Comparison of ENCODE assay signal across 19 cellular contexts in genomic region chr10:51341216-51341615, GRCh38.
DNase-seq lines count a peak whose midpoint lies in the region; ATAC-seq and TF ChIP-seq lines count a peak whose summit lies in the region.
"Had no signal": no experiment of that assay in that cellular context is flagged by ENCODE, and none has a peak within 500 bp of the region (broad histone marks: within the 10 kb centered on the region; RNA-seq: fewer than 3 reads in every experiment).

No MANE protein-coding gene starts in this region.

- WGBS in GM23248 (ENCODE audit: low coverage in 1 of 2, low lambda C conversion rate in 2 of 2, missing lambda C conversion rate in 2 of 2), 2 experiments = 83 to 84% methylated on average over 3 of the region's 3 CpGs

- intact Hi-C loops in colonic mucosa (cut with DNase I) (no loop called here), mucosa of descending colon (cut with DNase I, micrococcal nuclease) (no loop called here)

- H3K9me3 Mint-ChIP-seq in stimulated activated naive CD8-positive, alpha-beta T cell treated with anti-CD3 and anti-CD28 coated beads, Interleukin-15, amount 100 ng/mL, for 72 hours = no peaks in the 10 kb centered on the region

- H3K27me3 ChIP-seq in GM23248 (replicated peaks; ENCODE audit: insufficient read depth) (no peaks in the 10 kb centered on the region), colonic mucosa (no peaks in the 10 kb centered on the region)
- H3K27me3 ChIP-seq: ovary had no signal

- H3K36me3 Mint-ChIP-seq in T-helper 17 cell (ENCODE audit: low read depth) = no peaks in the 10 kb centered on the region

- peak; percentile 48 for ATAC-seq in T-helper 17 cell
- ATAC-seq in mucosa of descending colon = peak; percentile 91
- no peak for ATAC-seq in stimulated activated naive CD8-positive, alpha-beta T cell treated with anti-CD3 and anti-CD28 coated beads, Interleukin-15, amount 100 ng/mL, for 72 hours
- ATAC-seq: left cardiac atrium had no signal

- H3K4me3 Mint-ChIP-seq in T-helper 17 cell = no peak overlapping the region
- H3K4me3 Mint-ChIP-seq in stimulated activated naive CD8-positive, alpha-beta T cell treated with anti-CD3 and anti-CD28 coated beads, Interleukin-15, amount 100 ng/mL, for 72 hours = no peak overlapping the region

- no peaks in the 10 kb centered on the region for H3K4me1 Mint-ChIP-seq in T-helper 17 cell
- H3K4me1 Mint-ChIP-seq in stimulated activated naive CD8-positive, alpha-beta T cell treated with anti-CD3 and anti-CD28 coated beads, Interleukin-15, amount 100 ng/mL, for 72 hours = no peaks in the 10 kb centered on the region

- in situ Hi-C loops in GM23248 (cut with MboI) (no loop called here), ACHN (cut with HindIII; ENCODE audit: low pct_ligation_motif_present, low pct_unique_long_range_greater_than_20kb, low sequenced_read_pairs) (no loop called here)

- H4K20me1 ChIP-seq in GM23248 (ENCODE audit: insufficient read depth) = no peaks in the 10 kb centered on the region

- no peak overlapping the region for H2AFZ ChIP-seq in GM23248

- H3K27me3 Mint-ChIP-seq in T-helper 17 cell = no peaks in the 10 kb centered on the region
- no peaks in the 10 kb centered on the region for H3K27me3 Mint-ChIP-seq in stimulated activated naive CD8-positive, alpha-beta T cell treated with anti-CD3 and anti-CD28 coated beads, Interleukin-15, amount 100 ng/mL, for 72 hours

- H3K9me3 ChIP-seq in GM23248 (ENCODE audit: low read depth) (no peaks in the 10 kb centered on the region), T-helper 17 cell (ENCODE audit: control insufficient read depth, low read length, poor library complexity, severe bottlenecking) (no peaks in the 10 kb centered on the region), colonic mucosa (no peaks in the 10 kb centered on the region), mucosa of descending colon (no peaks in the 10 kb centered on the region)
- H3K9me3 ChIP-seq: ovary had no signal

- H3K4me2 ChIP-seq in GM23248 (ENCODE audit: unreplicated experiment) = no peak overlapping the region

- H3F3A ChIP-seq in GM23248 (ENCODE audit: insufficient read depth) = no peaks in the 10 kb centered on the region

- H3K9ac ChIP-seq in GM23248 (no peak overlapping the region), colonic mucosa (ENCODE audit: low read depth in 2 of 2, low read length in 2 of 2) (no peak overlapping the region)

- H3K27ac Mint-ChIP-seq in T-helper 17 cell = no peak overlapping the region
- H3K27ac Mint-ChIP-seq in stimulated activated naive CD8-positive, alpha-beta T cell treated with anti-CD3 and anti-CD28 coated beads, Interleukin-15, amount 100 ng/mL, for 72 hours = no peak overlapping the region

- DNase-seq in GM23248 = peak; percentile 10
- no peak for DNase-seq in T-helper 17 cell
- peak; percentile 26 for DNase-seq in colonic mucosa
- DNase-seq in mucosa of descending colon = peak in 1 of 3 donors; percentile 40
- DNase-seq in NCI-H2171 treated with DMSO at 0.1 percent for 48 hours (lab: John Stamatoyannopoulos, UW) = no peak
- DNase-seq in ACHN = no peak
- DNase-seq in NCI-H1105 treated with DMSO at 0.1 percent for 48 hours (lab: John Stamatoyannopoulos, UW) = no peak
- no peak for DNase-seq in stimulated activated naive CD8-positive, alpha-beta T cell treated with anti-CD3 and anti-CD28 coated beads, Interleukin-15, amount 100 ng/mL, for 72 hours
- DNase-seq: activated CD4-positive, alpha-beta T cell treated with anti-CD3 and anti-CD28 coated beads for 1 hour; activated gamma-delta T cell treated with Interleukin-2 at 50 U/mL for 16 hours; anterior cingulate cortex; dermis blood vessel endothelial cell; hippocampal formation; left cardiac atrium; NCI-H187 treated with DMSO at 0.1 percent for 48 hours; NCI-H524; ovary; stimulated activated CD4-positive, alpha-beta T cell treated with anti-CD3 and anti-CD28 coated beads, Interleukin-2, amount 100 ng/mL, for 24 hours; substantia nigra had no signal

- H3K4me3 ChIP-seq in GM23248 (no peak overlapping the region), colonic mucosa (no peak overlapping the region), mucosa of descending colon (no peak overlapping the region)
- H3K4me3 ChIP-seq: ovary had no signal

- no peak for TF ChIP-seq CTCF in colonic mucosa (IDR thresholded peaks at IDR 0.05)
- TF ChIP-seq CTCF in mucosa of descending colon (IDR thresholded peaks at IDR 0.05) = no peak

- no peaks in the 10 kb centered on the region for H3K79me2 ChIP-seq in GM23248 (ENCODE audit: insufficient read depth)

- no peaks in the 10 kb centered on the region for H3K36me3 ChIP-seq in GM23248 (ENCODE audit: low read depth)
- H3K36me3 ChIP-seq in colonic mucosa = no peaks in the 10 kb centered on the region
- no peaks in the 10 kb centered on the region for H3K36me3 ChIP-seq in mucosa of descending colon (ENCODE audit: low read depth)
- H3K36me3 ChIP-seq: ovary had no signal

- H3K9me2 ChIP-seq in GM23248 (ENCODE audit: insufficient read depth) = no peaks in the 10 kb centered on the region

- H3K4me1 ChIP-seq in GM23248 (ENCODE audit: insufficient read depth) = no peaks in the 10 kb centered on the region
- H3K4me1 ChIP-seq in colonic mucosa = no peaks in the 10 kb centered on the region
- no peaks in the 10 kb centered on the region for H3K4me1 ChIP-seq in mucosa of descending colon (ENCODE audit: low read depth)

- no peak overlapping the region for H3K27ac ChIP-seq in GM23248
- no peak overlapping the region for H3K27ac ChIP-seq in colonic mucosa
- H3K27ac ChIP-seq: ovary had no signal

Comparison
In these comparisons a context has a peak if more than half of its experiments do, and no peak if none do; other contexts are left out.
1. DNase-seq: peak in GM23248 (single experiment) and colonic mucosa (single experiment); none in T-helper 17 cell (0 of 3), NCI-H2171 treated with DMSO at 0.1 percent for 48 hours (single experiment), ACHN (single experiment), NCI-H1105 treated with DMSO at 0.1 percent for 48 hours (single experiment) and stimulated activated naive CD8-positive, alpha-beta T cell treated with anti-CD3 and anti-CD28 coated beads, Interleukin-15, amount 100 ng/mL, for 72 hours (0 of 2).